ENCODE assay signal across 17 cellular contexts in the genomic region with DNA sequence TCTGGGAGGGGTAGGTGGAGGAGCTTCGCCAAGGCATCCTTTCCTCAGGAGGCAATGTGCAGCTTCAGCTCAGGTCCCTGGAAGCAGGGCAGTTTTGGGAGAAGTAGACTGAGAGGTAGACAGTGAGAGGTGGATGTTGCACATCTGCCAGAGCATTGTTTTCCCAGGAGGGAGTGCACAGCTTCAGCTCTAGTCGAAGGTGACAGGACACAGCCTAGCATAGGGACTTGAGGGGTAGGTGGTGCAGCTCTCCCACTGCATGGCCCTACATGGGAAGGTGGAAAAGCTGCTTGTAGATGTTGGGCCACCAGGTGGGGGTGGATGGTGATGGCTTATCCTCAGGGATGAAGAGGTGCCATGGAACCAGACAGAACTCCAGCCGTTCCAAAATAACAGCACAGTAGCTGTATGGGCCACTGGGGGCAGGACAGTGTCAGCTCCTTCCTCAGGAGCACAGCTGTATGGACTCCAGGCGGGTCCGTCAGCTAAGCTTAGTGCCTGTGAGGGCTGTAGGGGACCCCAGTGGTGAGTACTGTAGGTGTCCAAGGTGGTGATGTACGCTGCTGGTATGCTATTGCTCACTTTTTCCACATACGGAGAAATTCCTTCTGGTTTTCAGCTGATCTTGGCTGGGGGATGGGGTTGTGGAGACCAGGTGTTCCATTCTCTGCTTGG. TPM values are rescaled to one million over a fixed set of nuclear protein-coding genes. Genes with fewer than 3 reads are reported as not detected.
DNase-seq lines count a peak whose midpoint lies in the region; ATAC-seq, FAIRE-seq and TF ChIP-seq lines count a peak whose summit lies in the region.
"Had no signal": no experiment of that assay in that cellular context is flagged by ENCODE, and none has a peak within 500 bp of the region (broad histone marks: within the 10 kb centered on the region; RNA-seq: fewer than 3 reads in every experiment).

No MANE protein-coding gene starts in this region.

- H3K56ac ChIP-seq in H1 (replicated peaks; ENCODE audit: insufficient read length, low read depth, low read length): no peak overlapping the region

- H2AFZ ChIP-seq in H1 (ENCODE audit: low read length): no peak overlapping the region

- no peak overlapping the region for H2BK20ac ChIP-seq in H1 (ENCODE audit: low read length)

- H3K23me2 ChIP-seq in H1 (ENCODE audit: low read depth, low read length): no peaks in the 10 kb centered on the region

- no peak for TF ChIP-seq EP300 in H1 (IDR thresholded peaks at IDR 0.05; ENCODE audit: borderline replicate concordance in 1 of 2, low read depth in 2 of 2, low read length in 2 of 2)

- H3K9me3 Mint-ChIP-seq in Calu3 (ENCODE audit: low read depth, unreplicated experiment): peaks cover 16% of the 10 kb centered on the region
- H3K9me3 Mint-ChIP-seq in activated T-helper 2 cell treated with anti-CD3 and anti-CD28 coated beads, Interferon-gamma antibody, Interleukin-2, Interleukin-4, amounts not matched to agents 10 μg/mL and 5 μg/mL and 100 μg/mL, durations not matched to agents 14 hours and 24 hours and 36 hours: peaks cover 32% of the 10 kb centered on the region

- CTCF ChIA-PET in Calu3 (lab: Charles Lee) (no interaction called here), H1 (lab: Charles Lee; ENCODE audit: partially characterized antibody) (interaction anchor here (0.9 to 1.8 kb wide), 7 partner anchors 9 to 65 kb away, joined by 3 to 6 read pairs (median 4); no protein-coding TSS in a partner anchor)

- no peaks in the 10 kb centered on the region for H3K27me3 Mint-ChIP-seq in Calu3 (ENCODE audit: unreplicated experiment)
- H3K27me3 Mint-ChIP-seq in activated T-helper 2 cell treated with anti-CD3 and anti-CD28 coated beads, Interferon-gamma antibody, Interleukin-2, Interleukin-4, amounts not matched to agents 10 μg/mL and 5 μg/mL and 100 μg/mL, durations not matched to agents 14 hours and 24 hours and 36 hours (ENCODE audit: low read depth): no peaks in the 10 kb centered on the region
- H3K27me3 Mint-ChIP-seq: progenitor cell of endocrine pancreas had no signal

- no peak overlapping the region for H2BK120ac ChIP-seq in H1 (replicated peaks; ENCODE audit: low read depth, low read length)

- H3K4me1 ChIP-seq in H1 (replicated peaks in 1 of 4; ENCODE audit: control insufficient read depth in 3 of 4, insufficient read depth in 4 of 4, low read length in 3 of 4): peaks cover 0 to 4% (median 2%) of the 10 kb centered on the region in 4 experiments; a peak in 2 of 7 replicates

- POLR2A ChIA-PET in H1 (lab: Charles Lee; ENCODE audit: partially characterized antibody): interaction anchor here (0.6 to 3.0 kb wide), 7 partner anchors 11 to 109 kb away, joined by 3 to 13 read pairs (median 4); a partner anchor contains a TSS

- peaks cover 76% of the 10 kb centered on the region for H3K36me3 Mint-ChIP-seq in Calu3 (ENCODE audit: insufficient read depth, unreplicated experiment)
- peaks cover 76% of the 10 kb centered on the region for H3K36me3 Mint-ChIP-seq in activated T-helper 2 cell treated with anti-CD3 and anti-CD28 coated beads, Interferon-gamma antibody, Interleukin-2, Interleukin-4, amounts not matched to agents 10 μg/mL and 5 μg/mL and 100 μg/mL, durations not matched to agents 14 hours and 24 hours and 36 hours (ENCODE audit: low read depth)

- H3K18ac ChIP-seq in H1 (ENCODE audit: extremely low read depth, low read length): no peak overlapping the region

- no peaks in the 10 kb centered on the region for H3K27me3 ChIP-seq in H1 (replicated peaks in 1 of 4; ENCODE audit: control insufficient read depth in 3 of 4, extremely low read depth in 1 of 4, insufficient read depth in 3 of 4, low read length in 3 of 4)

- H3K14ac ChIP-seq in H1 (ENCODE audit: insufficient read length): no peak overlapping the region

- H4K20me1 ChIP-seq in H1 (replicated peaks in 1 of 2; ENCODE audit: control insufficient read depth in 1 of 2, insufficient read depth in 2 of 2, low read length in 2 of 2): peaks cover 9 to 12% of the 10 kb centered on the region in 2 experiments

- H4K8ac ChIP-seq in H1 (ENCODE audit: extremely low read depth, insufficient read depth, low read length): no peak overlapping the region

- no peak overlapping the region for H3K4me3 ChIP-seq in H1 (ENCODE audit: extremely low read depth in 1 of 4, insufficient read depth in 2 of 4, low read depth in 3 of 4, low read length in 4 of 4)

- no peak overlapping the region for H4K91ac ChIP-seq in H1 (replicated peaks; ENCODE audit: insufficient read length, low read length)

- ATAC-seq in GM19351 (IDR thresholded peaks at IDR 0.05; ENCODE audit: unreplicated experiment) (no peak), GM19328 (IDR thresholded peaks at IDR 0.05; ENCODE audit: unreplicated experiment) (no peak)
- ATAC-seq: activated T-cell treated with anti-CD3 and anti-CD28 coated beads, Interleukin-2, amount 50 U/mL, for 4 hours had no signal

- no peak overlapping the region for H4K5ac ChIP-seq in H1 (ENCODE audit: insufficient read length, low read depth, low read length)

- H2BK12ac ChIP-seq in H1 (ENCODE audit: low read depth, low read length): no peak overlapping the region

- 73% methylated on average over 7 of the region's 7 CpGs; no CpG with 5 or more reads in 1 of the 2 experiments for WGBS in H1 (ENCODE audit: extremely low coverage in 1 of 2, insufficient coverage in 1 of 2, insufficient read length in 1 of 2, insufficient replicate concordance in 2 of 2, low coverage in 1 of 2, low lambda C conversion rate in 2 of 2, missing lambda C conversion rate in 1 of 2), 2 experiments

- H3K36me3 ChIP-seq in H1 (ENCODE audit: control insufficient read depth in 2 of 4, insufficient read depth in 4 of 4, low read length in 3 of 4): peaks cover 0 to 4% (median 0%) of the 10 kb centered on the region in 4 experiments; a peak in 3 of 8 replicates

- no peak for TF ChIP-seq CTCF in Calu3 (IDR thresholded peaks at IDR 0.05; ENCODE audit: unreplicated experiment)
- TF ChIP-seq CTCF in H1 (IDR thresholded peaks at IDR 0.05; ENCODE audit: control extremely low read depth in 1 of 3, insufficient read depth in 1 of 3, low read depth in 1 of 3, low read length in 3 of 3): peak; percentile 13 to 53 (median 34); a peak in 3 of 4 replicates

- DNase-seq in Calu3 (no peak), NCI-H226 (peak; percentile 31), H1 (ENCODE audit: low read depth in 1 of 2, low spot score in 2 of 2) (no peak), non-pigmented ciliary epithelial cell (ENCODE audit: low read depth) (peak; percentile 49), NCI-H1436 treated with DMSO at 0.1 percent for 48 hours (lab: John Stamatoyannopoulos, UW) (no peak)
- no peak for DNase-seq in activated T-helper 2 cell treated with anti-CD3 and anti-CD28 coated beads, Interferon-gamma antibody, Interleukin-2, Interleukin-4, amounts not matched to agents 10 μg/mL and 5 μg/mL and 100 μg/mL, durations not matched to agents 14 hours and 24 hours and 36 hours (ENCODE audit: low spot score)
- DNase-seq: activated T-cell treated with anti-CD3 and anti-CD28 coated beads, Interleukin-2, amount 50 U/mL, for 4 hours; NCI-H1694; NCI-H526; stimulated activated CD4-positive, alpha-beta T cell treated with anti-CD3 and anti-CD28 coated beads, Interleukin-2, amount 100 ng/mL, for 48 hours; T-helper 9 cell had no signal

- TF ChIP-seq POLR2A in H1 (IDR thresholded peaks at IDR 0.05; ENCODE audit: control extremely low read depth in 1 of 2, low read depth in 2 of 2, low read length in 2 of 2): no peak

- H3K79me2 ChIP-seq in H1 (ENCODE audit: control insufficient read depth in 1 of 2, insufficient read depth in 2 of 2, low read length in 2 of 2): peaks cover 0 to 28% of the 10 kb centered on the region in 2 experiments; a peak in 1 of 4 replicates

- 0 out of 7 replicates have a peak overlapping the region, but pooled peaks of 1 of the 4 experiments have one; percentile 3 for H3K9ac ChIP-seq in H1 (replicated peaks in 1 of 4; ENCODE audit: extremely low read depth in 1 of 4, low read depth in 3 of 4, low read length in 3 of 4)
- H3K9ac ChIP-seq: KMS-11 had no signal

- no peak overlapping the region for H3K23ac ChIP-seq in H1 (ENCODE audit: insufficient read length)

- H2BK15ac ChIP-seq in H1 (ENCODE audit: low read length): no peak overlapping the region

- peak overlapping the region; percentile 49; the same call in 1 of the 2 replicates for H2BK5ac ChIP-seq in H1 (ENCODE audit: low read depth, low read length)

- H3K4me3 Mint-ChIP-seq in Calu3 (ENCODE audit: low read depth, unreplicated experiment): no peak overlapping the region
- no peak overlapping the region for H3K4me3 Mint-ChIP-seq in activated T-helper 2 cell treated with anti-CD3 and anti-CD28 coated beads, Interferon-gamma antibody, Interleukin-2, Interleukin-4, amounts not matched to agents 10 μg/mL and 5 μg/mL and 100 μg/mL, durations not matched to agents 14 hours and 24 hours and 36 hours (ENCODE audit: low read depth)
- H3K4me3 Mint-ChIP-seq: activated T-cell treated with anti-CD3 and anti-CD28 coated beads, Interleukin-2, amount 50 U/mL, for 4 hours; CD14-positive monocyte had no signal

- BruUV-seq in Calu3 (replicated peaks; lab: Mats Ljungman, UMichigan): no TSS peak

- no peaks in the 10 kb centered on the region for H3K9me3 ChIP-seq in H1 (ENCODE audit: insufficient read depth in 2 of 2, low read depth in 1 of 2, low read length in 1 of 2)

- intact Hi-C loops in Calu3 (cut with micrococcal nuclease; ENCODE audit: unreplicated experiment): no loop called here
- intact Hi-C loops in activated T-helper 2 cell treated with anti-CD3 and anti-CD28 coated beads, Interferon-gamma antibody, Interleukin-2, Interleukin-4, amounts not matched to agents 10 μg/mL and 5 μg/mL and 100 μg/mL, durations not matched to agents 14 hours and 24 hours and 36 hours (cut with micrococcal nuclease): no loop called here

- FAIRE-seq in H1 (lab: Jason Lieb, UNC): no peak
- FAIRE-seq: G401.6 had no signal

- 0 out of 2 replicates have a peak overlapping the region, but pooled peaks have one; percentile 39 for H3K27ac ChIP-seq in H1 (ENCODE audit: low read depth, low read length)
- H3K27ac ChIP-seq: KMS-11 had no signal

- TF ChIP-seq RAD21 in H1 (IDR thresholded peaks at IDR 0.05 in 1 of 2, conservative IDR thresholded peaks at IDR 0.05 in 1 of 2; ENCODE audit: low read depth in 2 of 2, low read length in 2 of 2): peak in 1 of 2 experiments; percentile 26; a peak in 1 of 4 replicates

- no peak overlapping the region for H3K4ac ChIP-seq in H1 (replicated peaks; ENCODE audit: insufficient read length, low read depth, low read length)

- peaks cover 9% of the 10 kb centered on the region; the same call in 1 of the 2 replicates for H3K79me1 ChIP-seq in H1 (ENCODE audit: low read depth, low read length)

- H2AK5ac ChIP-seq in H1 (ENCODE audit: low read depth, low read length): no peak overlapping the region

- H3K4me2 ChIP-seq in H1 (ENCODE audit: insufficient read depth in 1 of 2, low read depth in 2 of 2, low read length in 2 of 2): no peak overlapping the region
- H3K4me2 ChIP-seq: KMS-11 had no signal

- no peaks in the 10 kb centered on the region for H3K4me1 Mint-ChIP-seq in Calu3 (ENCODE audit: low read depth, unreplicated experiment)
- no peaks in the 10 kb centered on the region for H3K4me1 Mint-ChIP-seq in activated T-helper 2 cell treated with anti-CD3 and anti-CD28 coated beads, Interferon-gamma antibody, Interleukin-2, Interleukin-4, amounts not matched to agents 10 μg/mL and 5 μg/mL and 100 μg/mL, durations not matched to agents 14 hours and 24 hours and 36 hours (ENCODE audit: low read depth)
- H3K4me1 Mint-ChIP-seq: CD14-positive monocyte had no signal

- H3K27ac Mint-ChIP-seq in Calu3 (ENCODE audit: unreplicated experiment): peak overlapping the region; percentile 17
- no peak overlapping the region for H3K27ac Mint-ChIP-seq in activated T-helper 2 cell treated with anti-CD3 and anti-CD28 coated beads, Interferon-gamma antibody, Interleukin-2, Interleukin-4, amounts not matched to agents 10 μg/mL and 5 μg/mL and 100 μg/mL, durations not matched to agents 14 hours and 24 hours and 36 hours
- H3K27ac Mint-ChIP-seq: progenitor cell of endocrine pancreas had no signal

RNA-seq across cellular contexts. Expression of a gene that starts 17.4 kb away (rescaled TPM):
- 8.5 and 9.0 TPM in 2 replicates for total RNA-seq in Calu3 (2022)
- 8.7 and 9.0 TPM in 2 replicates for total RNA-seq in H1 (2021; fragmentation: NEBNext Ultra II Directional; extraction: Animal tissue kit (Norgen Biotek cat#: 25700))
- 1.7 and 1.8 TPM in 2 replicates for polyA plus RNA-seq in H1 (2011; rRNA removed)
- 2.5 TPM for polyA plus RNA-seq in H1 (2011; cell fraction: cytosol; rRNA removed)
- 2.0 TPM for polyA plus RNA-seq in H1 (2011; cell fraction: nucleus; rRNA removed)
- polyA plus RNA-seq in H1 (2012, experiment 1 of 2): 2.5 to 3.6 TPM (median 2.8 TPM) in 4 replicates
- 0.80 TPM for polyA plus RNA-seq in H1 (2012, experiment 2 of 2)
- 2.9 TPM for polyA plus RNA-seq in H1 (2013, experiment 1 of 2)
- polyA plus RNA-seq in H1 (2013, experiment 2 of 2): 2.9 TPM
- polyA minus RNA-seq in H1 (2011; rRNA and poly(A)+ RNA removed): 14.6 and 17.9 TPM in 2 replicates
- polyA minus RNA-seq in H1 (2011; cell fraction: cytosol; rRNA and poly(A)+ RNA removed): 7.1 TPM
- polyA minus RNA-seq in H1 (2011; cell fraction: nucleus; rRNA and poly(A)+ RNA removed): 7.5 TPM
- 4.6 and 5.1 TPM in 2 replicates for total RNA-seq in activated T-helper 2 cell treated with anti-CD3 and anti-CD28 coated beads, Interferon-gamma antibody, Interleukin-2, Interleukin-4, amounts not matched to agents 10 μg/mL and 5 μg/mL and 100 μg/mL, durations not matched to agents 14 hours and 24 hours and 36 hours

RNA-seq across cellular contexts. Expression of a gene that starts 22.6 kb away (rescaled TPM):
- total RNA-seq in Calu3 (2022): 68.2 and 74.8 TPM in 2 replicates
- 56.0 and 57.9 TPM in 2 replicates for total RNA-seq in H1 (2021; fragmentation: NEBNext Ultra II Directional; extraction: Animal tissue kit (Norgen Biotek cat#: 25700))
- polyA plus RNA-seq in H1 (2011; rRNA removed): 6.9 and 9.3 TPM in 2 replicates
- 10.4 TPM for polyA plus RNA-seq in H1 (2011; cell fraction: cytosol; rRNA removed)
- 14.1 TPM for polyA plus RNA-seq in H1 (2011; cell fraction: nucleus; rRNA removed)
- 3.0 to 4.7 TPM (median 3.3 TPM) in 4 replicates for polyA plus RNA-seq in H1 (2012, experiment 1 of 2)
- polyA plus RNA-seq in H1 (2012, experiment 2 of 2): 0.21 TPM
- 7.7 TPM for polyA plus RNA-seq in H1 (2013, experiment 1 of 2)
- polyA plus RNA-seq in H1 (2013, experiment 2 of 2): 6.4 TPM
- polyA minus RNA-seq in H1 (2011; rRNA and poly(A)+ RNA removed): 249 and 336 TPM in 2 replicates
- 79.0 TPM for polyA minus RNA-seq in H1 (2011; cell fraction: cytosol; rRNA and poly(A)+ RNA removed)
- 122 TPM for polyA minus RNA-seq in H1 (2011; cell fraction: nucleus; rRNA and poly(A)+ RNA removed)
- total RNA-seq in activated T-helper 2 cell treated with anti-CD3 and anti-CD28 coated beads, Interferon-gamma antibody, Interleukin-2, Interleukin-4, amounts not matched to agents 10 μg/mL and 5 μg/mL and 100 μg/mL, durations not matched to agents 14 hours and 24 hours and 36 hours: 35.8 and 40.2 TPM in 2 replicates

RNA-seq across cellular contexts. Expression of a gene that starts 48.2 kb away (rescaled TPM):
- 6.2 and 6.5 TPM in 2 replicates for total RNA-seq in Calu3 (2022)
- 9.1 and 10.5 TPM in 2 replicates for total RNA-seq in H1 (2021; fragmentation: NEBNext Ultra II Directional; extraction: Animal tissue kit (Norgen Biotek cat#: 25700))
- polyA plus RNA-seq in H1 (2011; rRNA removed): 3.3 and 4.3 TPM in 2 replicates
- polyA plus RNA-seq in H1 (2011; cell fraction: cytosol; rRNA removed): 4.8 TPM
- polyA plus RNA-seq in H1 (2011; cell fraction: nucleus; rRNA removed): 3.9 TPM
- polyA plus RNA-seq in H1 (2012, experiment 1 of 2): 6.5 to 8.0 TPM (median 7.4 TPM) in 4 replicates
- polyA plus RNA-seq in H1 (2012, experiment 2 of 2): 0.39 TPM
- 5.0 TPM for polyA plus RNA-seq in H1 (2013, experiment 1 of 2)
- polyA plus RNA-seq in H1 (2013, experiment 2 of 2): 5.1 TPM
- 22.0 and 27.2 TPM in 2 replicates for polyA minus RNA-seq in H1 (2011; rRNA and poly(A)+ RNA removed)
- 10.8 TPM for polyA minus RNA-seq in H1 (2011; cell fraction: cytosol; rRNA and poly(A)+ RNA removed)
- polyA minus RNA-seq in H1 (2011; cell fraction: nucleus; rRNA and poly(A)+ RNA removed): 7.3 TPM
- total RNA-seq in activated T-helper 2 cell treated with anti-CD3 and anti-CD28 coated beads, Interferon-gamma antibody, Interleukin-2, Interleukin-4, amounts not matched to agents 10 μg/mL and 5 μg/mL and 100 μg/mL, durations not matched to agents 14 hours and 24 hours and 36 hours: 5.2 and 6.5 TPM in 2 replicates

Comparison
In these comparisons a context has a peak if more than half of its experiments do, and no peak if none do; other contexts are left out.
1. DNase-seq: peak in NCI-H226 (single experiment) and non-pigmented ciliary epithelial cell (single experiment); none in Calu3 (single experiment), H1 (0 of 2), activated T-helper 2 cell treated with anti-CD3 and anti-CD28 coated beads, Interferon-gamma antibody, Interleukin-2, Interleukin-4, amounts not matched to agents 10 μg/mL and 5 μg/mL and 100 μg/mL, durations not matched to agents 14 hours and 24 hours and 36 hours (single experiment) and NCI-H1436 treated with DMSO at 0.1 percent for 48 hours (single experiment).